In genomic region chr19:42075616-42076374, GRCh38 we compare ENCODE assay signal across 8 cellular contexts. TPM values are rescaled to one million over a fixed set of nuclear protein-coding genes. Genes with fewer than 3 reads are reported as not detected.
DNase-seq lines count a peak whose midpoint lies in the region; ATAC-seq and TF ChIP-seq lines count a peak whose summit lies in the region.

Gene ZNF574, plus strand, starts transcription at chr19:42076166. Its CDS starts 2,441 bp downstream, at chr19:42078607.

- peak within 1 kb of the TSS; percentile 99 for H3K4me3 Mint-ChIP-seq in neural progenitor cell

- no peaks in the 10 kb centered on the region for H3K36me3 ChIP-seq in neural progenitor cell

- peaks cover 50% of the 10 kb centered on the region for H3K79me2 ChIP-seq in neural progenitor cell (ENCODE audit: low read depth)

- POLR2A ChIA-PET in HEK293T (lab: Yijun Ruan, JAX), result interaction anchor here (0.7 to 2.1 kb wide), 11 partner anchors 9 to 144 kb away, joined by 3 to 11 read pairs (median 5); partner anchors contain the start of genes RABAC1 and ZNF526

- peaks cover 5% of the 10 kb centered on the region for H3K27me3 Mint-ChIP-seq in neural progenitor cell (ENCODE audit: insufficient read depth, low read depth)

- H2AFZ ChIP-seq in neural progenitor cell (replicated peaks), result peak within 1 kb of the TSS; percentile 93

- peaks cover 16% of the 10 kb centered on the region for H3K36me3 Mint-ChIP-seq in neural progenitor cell

- DNase-seq in GF-D8 (lab: John Stamatoyannopoulos, UW), result peak; percentile 98
- DNase-seq in HEK293T (ENCODE audit: extremely low spot score), result peak; percentile 96
- peak; percentile 100 for DNase-seq in MV-4-11 (lab: John Stamatoyannopoulos, UW)
- DNase-seq in SK-MEL-5 (ENCODE audit: low read depth, low spot score), result peak; percentile 99
- DNase-seq in activated naive CD4-positive, alpha-beta T cell treated with Interleukin-2 at 50 U/mL for 16 hours, result peak; percentile 99
- DNase-seq in foreskin keratinocyte, result peak; percentile 97 to 99
- peak; percentile 100 for DNase-seq in neural progenitor cell (ENCODE audit: low spot score)
- DNase-seq in stromal cell of bone marrow (ENCODE audit: low read depth), result peak; percentile 100

- peaks cover 43% of the 10 kb centered on the region for H4K20me1 ChIP-seq in neural progenitor cell (ENCODE audit: low read depth)

- H3K27ac ChIP-seq in foreskin keratinocyte, result peak within 1 kb of the TSS; percentile 95
- peak within 1 kb of the TSS; percentile 90 for H3K27ac ChIP-seq in neural progenitor cell

- H3K9me3 Mint-ChIP-seq in neural progenitor cell, result no peaks in the 10 kb centered on the region

- H3K9ac ChIP-seq in neural progenitor cell, result peak within 1 kb of the TSS; percentile 91

- H3K4me2 ChIP-seq in neural progenitor cell, result peak within 1 kb of the TSS; percentile 96

- in situ Hi-C loops in SK-MEL-5 (cut with HindIII; ENCODE audit: low pct_unique_long_range_greater_than_20kb, low sequenced_read_pairs), result no loop called here

- H3K4me1 ChIP-seq in foreskin keratinocyte (peaks cover 8% of the 10 kb centered on the region), neural progenitor cell (peaks cover 12% of the 10 kb centered on the region)

- TF ChIP-seq CTCF in foreskin keratinocyte (conservative IDR thresholded peaks at IDR 0.05) (no peak), neural progenitor cell (IDR thresholded peaks at IDR 0.05) (no peak)

- H3F3A ChIP-seq in neural progenitor cell (ENCODE audit: low read depth), result peaks cover 9% of the 10 kb centered on the region

- ATAC-seq in foreskin keratinocyte, result peak; percentile 94

- peaks cover 39% of the 10 kb centered on the region for H3K4me1 Mint-ChIP-seq in neural progenitor cell

- H3K27me3 ChIP-seq in foreskin keratinocyte, result no peaks in the 10 kb centered on the region
- no peaks in the 10 kb centered on the region for H3K27me3 ChIP-seq in neural progenitor cell

- H3K9me3 ChIP-seq in neural progenitor cell (ENCODE audit: low read depth), result no peaks in the 10 kb centered on the region

- H3K27ac Mint-ChIP-seq in neural progenitor cell, result peak within 1 kb of the TSS; percentile 98

- H3K4me3 ChIP-seq in neural progenitor cell, result peak within 1 kb of the TSS; percentile 76

- CTCF ChIA-PET in HEK293T (lab: Yijun Ruan, JAX), result interaction anchor here (0.5 kb wide), 1 partner anchor 484 kb away, joined by 7 read pairs; no protein-coding TSS in a partner anchor

TF ChIP-seq in HEK293T, 16 proteins besides CTCF, POLR2A, EP300 and RAD21:
- TF ChIP-seq FOXM1 (IDR thresholded peaks at IDR 0.05; ENCODE audit: borderline replicate concordance) (no peak), FOXA1 (IDR thresholded peaks at IDR 0.05) (no peak), NFRKB (IDR thresholded peaks at IDR 0.05) (peak; percentile 94), PKNOX1 (IDR thresholded peaks at IDR 0.05) (peak; percentile 82), SP1 (IDR thresholded peaks at IDR 0.05) (no peak), BHLHE40 (IDR thresholded peaks at IDR 0.05; ENCODE audit: borderline replicate concordance) (no peak), ELF4 (IDR thresholded peaks at IDR 0.05) (peak; percentile 72)

RNA-seq across cellular contexts. Expression of gene ZNF574, which starts in this region (rescaled TPM):
- total RNA-seq in SK-MEL-5 (2014; rRNA removed; shearing (Covaris generic)), result 11.9 and 13.8 TPM in 2 replicates
- polyA plus RNA-seq in SK-MEL-5 (2015; cell fraction: cytosol; rRNA removed), result 22.1 and 22.3 TPM in 2 replicates
- 4.5 and 9.5 TPM in 2 replicates for polyA plus RNA-seq in SK-MEL-5 (2015; cell fraction: nucleus; rRNA removed)
- total RNA-seq in foreskin keratinocyte (16.0 and 17.7 TPM in 2 replicates), neural progenitor cell (ENCODE audit: low replicate concordance) (13.4 and 35.6 TPM in 2 replicates)
- polyA plus RNA-seq in foreskin keratinocyte, result 11.9 and 12.0 TPM in 2 replicates

Comparison
In these comparisons a context has a peak if more than half of its experiments do, and no peak if none do; other contexts are left out.
1. Peak in every context shown above with its lines: DNase-seq, ATAC-seq, H3K4me3 ChIP-seq and H3K27ac ChIP-seq.